Comparison of ENCODE assay signal across 11 cellular contexts in genomic region chr15:43998607-43999006, GRCh38.
A peak's percentile ranks its signal among the peaks of the same experiment; 100 is the strongest.
DNase-seq lines count a peak whose midpoint lies in the region; ATAC-seq and TF ChIP-seq lines count a peak whose summit lies in the region.
"Had no signal": no experiment of that assay in that cellular context is flagged by ENCODE, and none has a peak within 500 bp of the region (broad histone marks: within the 10 kb centered on the region; RNA-seq: fewer than 3 reads in every experiment).

No MANE protein-coding gene starts in this region.

- WGBS in smooth muscle cell (ENCODE audit: low lambda C conversion rate) = 77% methylated on average over 4 of the region's 4 CpGs

- H3K4me1 ChIP-seq in HEK293 (ENCODE audit: control insufficient read depth, insufficient read depth, low read length) = no peaks in the 10 kb centered on the region
- H3K4me1 ChIP-seq in smooth muscle cell (ENCODE audit: low read depth) = no peaks in the 10 kb centered on the region

- CTCF ChIA-PET in HEK293 (lab: Yijun Ruan, JAX) = no interaction called here

- no peak overlapping the region for H3K4me2 ChIP-seq in smooth muscle cell

- H3K4me3 ChIP-seq in HEK293 (ENCODE audit: low read depth, low read length) (no peak overlapping the region), cardiac fibroblast (replicated peaks in 1 of 2; ENCODE audit: low read depth in 2 of 2, low read length in 2 of 2) (peak overlapping the region in 1 of 2 donors; percentile 3), smooth muscle cell (no peak overlapping the region)

- H3K9me3 ChIP-seq in HEK293 (ENCODE audit: control insufficient read depth, insufficient read depth, low read depth, low read length) (no peaks in the 10 kb centered on the region), smooth muscle cell (replicated peaks; ENCODE audit: low read depth) (no peaks in the 10 kb centered on the region)

- POLR2A ChIA-PET in HEK293 (lab: Yijun Ruan, JAX) = no interaction called here

- no peaks in the 10 kb centered on the region for H3K79me2 ChIP-seq in smooth muscle cell (ENCODE audit: low read depth)

- TF ChIP-seq CTCF in HEK293 (tag by site-specific recombination; IDR thresholded peaks at IDR 0.05) (no peak), cardiac fibroblast (IDR thresholded peaks at IDR 0.05; ENCODE audit: low read depth, low read length) (no peak), smooth muscle cell (IDR thresholded peaks at IDR 0.05; ENCODE audit: borderline replicate concordance, insufficient read depth, poor library complexity, severe bottlenecking) (no peak)

- DNase-seq in cardiac fibroblast (ENCODE audit: low read depth in 2 of 2) (peak; percentile 85 to 91), hepatic stellate cell (ENCODE audit: low spot score) (peak; percentile 62), renal cortical epithelial cell (ENCODE audit: low read depth) (peak; percentile 50), smooth muscle cell (lab: John Stamatoyannopoulos, UW; ENCODE audit: unreplicated experiment) (no peak), NCI-H2171 (lab: John Stamatoyannopoulos, UW) (no peak), RPMI8226 (no peak)
- DNase-seq: activated B cell treated with CpG ODN at 0.5 μM for 24 hours, NCI-H1930 had no signal

- no peak overlapping the region for H3K9ac ChIP-seq in smooth muscle cell (ENCODE audit: low read depth)

- H3K27me3 ChIP-seq in smooth muscle cell (ENCODE audit: low read depth) = no peaks in the 10 kb centered on the region

- no peaks in the 10 kb centered on the region for H3K36me3 ChIP-seq in HEK293 (ENCODE audit: control insufficient read depth in 2 of 2, insufficient read depth in 1 of 2, low read length in 2 of 2)
- H3K36me3 ChIP-seq in smooth muscle cell (ENCODE audit: low read depth) = no peaks in the 10 kb centered on the region

- H3K27ac ChIP-seq in HEK293 (ENCODE audit: extremely low read depth, low read depth, low read length) = no peak overlapping the region
- no peak overlapping the region for H3K27ac ChIP-seq in smooth muscle cell (ENCODE audit: low read depth)

- no peaks in the 10 kb centered on the region for H4K20me1 ChIP-seq in smooth muscle cell (ENCODE audit: low read depth)

- H2AFZ ChIP-seq in smooth muscle cell (ENCODE audit: low read depth) = no peak overlapping the region

- no peaks in the 10 kb centered on the region for H3F3A ChIP-seq in smooth muscle cell (ENCODE audit: low read depth)

- no peak for ATAC-seq in GM18868 (IDR thresholded peaks at IDR 0.05; ENCODE audit: unreplicated experiment)
- ATAC-seq: activated T-helper 17 cell treated with anti-CD3 and anti-CD28 coated beads, Interleukin-2, amount 50 U/mL, for 72 hours had no signal

TF ChIP-seq in HEK293, 187 proteins besides CTCF, POLR2A, EP300 and RAD21:
- TF ChIP-seq ZNF560 (tag by site-specific recombination; IDR thresholded peaks at IDR 0.05; ENCODE audit: borderline replicate concordance) (no peak), ZNF404 (tag by site-specific recombination; IDR thresholded peaks at IDR 0.05) (no peak), SP3 (tag by site-specific recombination; IDR thresholded peaks at IDR 0.05) (no peak), ZNF221 (tag by site-specific recombination; IDR thresholded peaks at IDR 0.05; ENCODE audit: borderline replicate concordance) (no peak), PRDM10 (tag by site-specific recombination; IDR thresholded peaks at IDR 0.05) (0 out of 2 replicates have a peak, but pooled peaks have one; percentile 25), ZNF791 (tag by site-specific recombination; IDR thresholded peaks at IDR 0.05) (no peak), ZBTB11 (tag by site-specific recombination; conservative IDR thresholded peaks at IDR 0.05; ENCODE audit: low read depth) (no peak), ATF2 (tag by site-specific recombination; IDR thresholded peaks at IDR 0.05; ENCODE audit: low read depth) (peak; percentile 68)
TF ChIP-seq in HEK293: peak in this region for 2.

Comparison
In these comparisons a context has a peak if more than half of its experiments do, and no peak if none do; other contexts are left out.
1. DNase-seq: peak in cardiac fibroblast (2 of 2), hepatic stellate cell (single experiment) and renal cortical epithelial cell (single experiment); none in smooth muscle cell (single experiment), NCI-H2171 (single experiment) and RPMI8226 (single experiment).